9 cellular contexts compared by ENCODE assay signal in genomic region chr16:17921357-17921978, GRCh38.
A peak's percentile ranks its signal among the peaks of the same experiment; 100 is the strongest.
DNase-seq lines count a peak whose midpoint lies in the region; ATAC-seq and TF ChIP-seq lines count a peak whose summit lies in the region.
"Had no signal": no experiment of that assay in that cellular context is flagged by ENCODE, and none has a peak within 500 bp of the region (broad histone marks: within the 10 kb centered on the region; RNA-seq: fewer than 3 reads in every experiment).

No MANE protein-coding gene starts in this region.

- no peak for DNase-seq in GM06990 (ENCODE audit: extremely low read depth, insufficient read length)
- peak; percentile 2 for DNase-seq in SKM-1 treated with dmso at 0.1 percent for 144 hours (lab: John Stamatoyannopoulos, UW; ENCODE audit: unreplicated experiment)
- peak; percentile 17 to 60 (median 34) for DNase-seq in adrenal gland
- DNase-seq in mucosa of descending colon: peak in 2 of 3 donors; percentile 74 to 85
- no peak for DNase-seq in NCI-H1436 treated with DMSO at 0.1 percent for 48 hours (lab: John Stamatoyannopoulos, UW)

- intact Hi-C loops in adrenal gland (cut with DNase I): no loop called here
- intact Hi-C loops in mucosa of descending colon (cut with DNase I, micrococcal nuclease): no loop called here

- WGBS in adrenal gland, 4 donors: 44 to 65% (median 55%) methylated on average over 2 of the region's 2 CpGs

- no peak overlapping the region for H3K27ac ChIP-seq in adrenal gland
- H3K27ac ChIP-seq: skin epidermis had no signal

- H3K27me3 ChIP-seq in GM06990 (replicated peaks; ENCODE audit: control insufficient read depth, insufficient read depth, low read length): no peaks in the 10 kb centered on the region
- H3K27me3 ChIP-seq in adrenal gland: no peaks in the 10 kb centered on the region

- H3K9me3 ChIP-seq in adrenal gland (replicated peaks in 1 of 3) (no peaks in the 10 kb centered on the region), mucosa of descending colon (no peaks in the 10 kb centered on the region)

- ATAC-seq in HG03342 (IDR thresholded peaks at IDR 0.05; ENCODE audit: unreplicated experiment) (peak; percentile 62), mucosa of descending colon (peak; percentile 83), HG03442 (IDR thresholded peaks at IDR 0.05; ENCODE audit: unreplicated experiment) (no peak), HG03565 (IDR thresholded peaks at IDR 0.05; ENCODE audit: unreplicated experiment) (no peak)

- TF ChIP-seq CTCF in GM06990 (IDR thresholded peaks at IDR 0.05; ENCODE audit: insufficient read depth, low read length, poor library complexity, severe bottlenecking) (peak; percentile 83), adrenal gland (IDR thresholded peaks at IDR 0.05) (peak; percentile 15 to 58 (median 45)), mucosa of descending colon (IDR thresholded peaks at IDR 0.05) (peak; percentile 70)

- no peak overlapping the region for H3K4me3 ChIP-seq in GM06990 (replicated peaks; ENCODE audit: low read depth, low read length)
- no peak overlapping the region for H3K4me3 ChIP-seq in adrenal gland
- H3K4me3 ChIP-seq in mucosa of descending colon: no peak overlapping the region
- H3K4me3 ChIP-seq: skin epidermis had no signal

- no peak for TF ChIP-seq POLR2A in adrenal gland (IDR thresholded peaks at IDR 0.05)

- H3K4me1 ChIP-seq in adrenal gland (replicated peaks in 1 of 2): no peaks in the 10 kb centered on the region
- no peaks in the 10 kb centered on the region for H3K4me1 ChIP-seq in mucosa of descending colon (ENCODE audit: low read depth)

- no peaks in the 10 kb centered on the region for H3K36me3 ChIP-seq in GM06990 (ENCODE audit: control insufficient read depth, insufficient read depth, low read length)
- no peaks in the 10 kb centered on the region for H3K36me3 ChIP-seq in adrenal gland (replicated peaks in 1 of 2)
- H3K36me3 ChIP-seq in mucosa of descending colon (ENCODE audit: low read depth): no peaks in the 10 kb centered on the region

Comparison
In these comparisons a context has a peak if more than half of its experiments do, and no peak if none do; other contexts are left out.
1. DNase-seq: peak in SKM-1 treated with dmso at 0.1 percent for 144 hours (single experiment), adrenal gland (7 of 7) and mucosa of descending colon (2 of 3); none in GM06990 (single experiment) and NCI-H1436 treated with DMSO at 0.1 percent for 48 hours (single experiment).
2. ATAC-seq: peak in HG03342 (single experiment) and mucosa of descending colon (single experiment); none in HG03442 (single experiment) and HG03565 (single experiment).
3. Peak in every context shown above with its lines, with median percentiles within 50 percentile points of each other: CTCF ChIP-seq.